ENCODE assay signal across 8 cellular contexts in the genomic region with DNA sequence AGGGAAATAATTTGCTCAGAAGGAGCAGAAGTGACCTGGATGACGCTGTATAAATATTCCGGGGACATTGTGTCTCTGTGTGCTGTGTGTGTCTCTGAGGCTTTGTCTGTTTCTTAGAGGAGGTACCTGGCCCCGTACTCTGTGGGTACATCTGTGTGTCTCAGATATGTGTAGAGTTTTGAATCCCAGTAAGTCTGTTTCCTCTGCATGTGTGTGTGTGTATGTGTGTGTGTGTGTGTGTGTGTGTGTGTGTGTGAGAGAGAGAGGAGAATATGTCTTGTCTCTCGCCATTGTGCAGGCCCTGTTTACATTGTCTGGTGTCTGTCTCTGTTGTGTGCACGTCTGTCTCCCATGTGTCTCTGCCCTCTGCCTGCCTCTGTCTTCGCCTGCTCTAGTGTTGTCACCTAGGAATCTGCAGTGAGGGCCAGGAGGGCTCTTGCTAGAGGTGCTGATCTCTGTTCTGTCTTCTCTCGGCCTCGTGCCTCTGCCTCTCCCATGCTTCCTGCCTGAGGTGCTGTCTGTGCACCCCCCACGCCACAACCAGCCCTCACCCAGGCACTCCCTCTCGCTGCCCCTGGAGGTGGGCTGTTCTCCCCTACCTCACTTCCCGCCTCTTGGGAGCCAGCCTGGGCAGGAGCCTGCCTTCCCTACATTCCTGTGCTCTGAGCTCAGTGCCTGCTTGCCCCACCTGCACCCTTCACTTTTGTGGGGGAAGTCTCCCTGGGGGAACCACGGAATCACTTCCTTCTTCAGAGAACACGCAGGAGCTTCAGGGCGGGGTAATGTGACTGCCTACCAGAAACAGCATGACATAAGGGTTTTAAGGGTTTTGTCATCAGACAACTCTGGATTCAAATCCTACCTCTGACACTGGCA. TPM values are rescaled to one million over a fixed set of nuclear protein-coding genes. Genes with fewer than 3 reads are reported as not detected.
A peak's percentile ranks its signal among the peaks of the same experiment; 100 is the strongest.
DNase-seq lines count a peak whose midpoint lies in the region; ATAC-seq, FAIRE-seq and TF ChIP-seq lines count a peak whose summit lies in the region.

No MANE protein-coding gene starts in this region.

- H3K27me3 ChIP-seq in MG63 (no peaks in the 10 kb centered on the region), pancreas (no peaks in the 10 kb centered on the region)

- peaks cover 83% of the 10 kb centered on the region for H3K36me3 Mint-ChIP-seq in activated T-cell treated with anti-CD3 and anti-CD28 coated beads, Interleukin-2, amount 50 U/mL, for 24 hours (ENCODE audit: low read depth)

- ATAC-seq in pancreas (peak; percentile 41 to 70 (median 58)), GM19023 (IDR thresholded peaks at IDR 0.05; ENCODE audit: unreplicated experiment) (no peak)

- intact Hi-C loops in pancreas (cut with DNase I): no loop called here

- no peaks in the 10 kb centered on the region for H3K9me3 ChIP-seq in MG63
- no peaks in the 10 kb centered on the region for H3K9me3 ChIP-seq in pancreas

- peak overlapping the region; percentile 53 for H3K4me3 ChIP-seq in GM12865 (ENCODE audit: low read depth, low read length)
- H3K4me3 ChIP-seq in MG63: peak overlapping the region; percentile 47; the same call in 1 of the 2 replicates
- H3K4me3 ChIP-seq in fibroblast of pulmonary artery (replicated peaks; ENCODE audit: low read depth, low read length): peak overlapping the region; percentile 59
- H3K4me3 ChIP-seq in pancreas: peak overlapping the region in 1 of 4 donors; percentile 19

- no peak for FAIRE-seq in pancreas (lab: Jason Lieb, UNC)

- DNase-seq in GM12865 (ENCODE audit: low read depth): peak; percentile 63
- DNase-seq in MG63: no peak
- peak; percentile 77 for DNase-seq in activated T-cell treated with anti-CD3 and anti-CD28 coated beads, Interleukin-2, amount 50 U/mL, for 24 hours
- peak; percentile 38 for DNase-seq in fibroblast of pulmonary artery (ENCODE audit: low read depth)
- DNase-seq in pancreas: peak in 2 of 6 donors; percentile 35 to 52
- no peak for DNase-seq in GM03348 (ENCODE audit: low spot score)
- DNase-seq in NK-92 treated with Interleukin-12 subunit alpha and Interleukin-12 subunit beta, amount 100 ng/mL, for 24 hours (lab: John Stamatoyannopoulos, UW): no peak

- 50 to 62% methylated on average over 13 to 14 of the region's 14 CpGs for WGBS in pancreas, 2 donors

- peak overlapping the region; percentile 96 for H3K27ac Mint-ChIP-seq in activated T-cell treated with anti-CD3 and anti-CD28 coated beads, Interleukin-2, amount 50 U/mL, for 24 hours

- no peaks in the 10 kb centered on the region for H3K9me3 Mint-ChIP-seq in activated T-cell treated with anti-CD3 and anti-CD28 coated beads, Interleukin-2, amount 50 U/mL, for 24 hours

- H3K27ac ChIP-seq in pancreas: peak overlapping the region; percentile 51 to 80 (median 70)

- peaks cover 56% of the 10 kb centered on the region for H3K36me3 ChIP-seq in MG63
- no peaks in the 10 kb centered on the region for H3K36me3 ChIP-seq in pancreas

- H3K4me3 Mint-ChIP-seq in activated T-cell treated with anti-CD3 and anti-CD28 coated beads, Interleukin-2, amount 50 U/mL, for 24 hours: peak overlapping the region; percentile 91

- H3K4me1 Mint-ChIP-seq in activated T-cell treated with anti-CD3 and anti-CD28 coated beads, Interleukin-2, amount 50 U/mL, for 24 hours (ENCODE audit: low read depth): peaks cover 77% of the 10 kb centered on the region

- H3K27me3 Mint-ChIP-seq in activated T-cell treated with anti-CD3 and anti-CD28 coated beads, Interleukin-2, amount 50 U/mL, for 24 hours: no peaks in the 10 kb centered on the region

- peaks cover 7 to 39% (median 10%) of the 10 kb centered on the region in 3 donors for H3K4me1 ChIP-seq in pancreas

- TF ChIP-seq CTCF in GM12865 (IDR thresholded peaks at IDR 0.05; ENCODE audit: insufficient read depth, low read depth, low read length, missing control alignments) (no peak), fibroblast of pulmonary artery (IDR thresholded peaks at IDR 0.05; ENCODE audit: low read length, missing control alignments) (no peak), pancreas (IDR thresholded peaks at IDR 0.05) (no peak)

RNA-seq across cellular contexts. Expression of a gene that starts 5.9 kb away (rescaled TPM):
- total RNA-seq in MG63 (2014; rRNA removed; shearing (Covaris generic); ENCODE audit: low replicate concordance): 104 and 154 TPM in 2 replicates
- 10 to 100 TPM; 12.5 to 39.3 (median 15.8) TPM for total RNA-seq in pancreas
- 10 to 100 TPM; 26.4 to 36.0 TPM for polyA plus RNA-seq in pancreas

RNA-seq across cellular contexts. Expression of a gene that starts 12.6 kb away (rescaled TPM):
- 158 and 194 TPM in 2 replicates for total RNA-seq in MG63 (2014; rRNA removed; shearing (Covaris generic); ENCODE audit: low replicate concordance)
- total RNA-seq in pancreas: 10 to 100 TPM; 24.6 to 29.5 (median 27.0) TPM
- polyA plus RNA-seq in pancreas: 10 to 100 TPM; 21.8 to 41.5 TPM

RNA-seq across cellular contexts. Expression of a gene that starts 36.9 kb away (rescaled TPM):
- total RNA-seq in MG63 (2014; rRNA removed; shearing (Covaris generic); ENCODE audit: low replicate concordance): 0.99 and 1.4 TPM in 2 replicates
- total RNA-seq in pancreas: 1 to 10 TPM in 2 of 6 donors, under 1 TPM in 4; 0.12 to 3.3 (median 0.34) TPM
- under 1 TPM; 0.31 to 0.42 TPM for polyA plus RNA-seq in pancreas

Comparison
In these comparisons a context has a peak if more than half of its experiments do, and no peak if none do; other contexts are left out.
1. DNase-seq: peak in GM12865 (single experiment), activated T-cell treated with anti-CD3 and anti-CD28 coated beads, Interleukin-2, amount 50 U/mL, for 24 hours (single experiment) and fibroblast of pulmonary artery (single experiment); none in MG63 (single experiment), GM03348 (single experiment) and NK-92 treated with Interleukin-12 subunit alpha and Interleukin-12 subunit beta, amount 100 ng/mL, for 24 hours (single experiment).